18 cellular contexts compared by ENCODE assay signal in the genomic region with DNA sequence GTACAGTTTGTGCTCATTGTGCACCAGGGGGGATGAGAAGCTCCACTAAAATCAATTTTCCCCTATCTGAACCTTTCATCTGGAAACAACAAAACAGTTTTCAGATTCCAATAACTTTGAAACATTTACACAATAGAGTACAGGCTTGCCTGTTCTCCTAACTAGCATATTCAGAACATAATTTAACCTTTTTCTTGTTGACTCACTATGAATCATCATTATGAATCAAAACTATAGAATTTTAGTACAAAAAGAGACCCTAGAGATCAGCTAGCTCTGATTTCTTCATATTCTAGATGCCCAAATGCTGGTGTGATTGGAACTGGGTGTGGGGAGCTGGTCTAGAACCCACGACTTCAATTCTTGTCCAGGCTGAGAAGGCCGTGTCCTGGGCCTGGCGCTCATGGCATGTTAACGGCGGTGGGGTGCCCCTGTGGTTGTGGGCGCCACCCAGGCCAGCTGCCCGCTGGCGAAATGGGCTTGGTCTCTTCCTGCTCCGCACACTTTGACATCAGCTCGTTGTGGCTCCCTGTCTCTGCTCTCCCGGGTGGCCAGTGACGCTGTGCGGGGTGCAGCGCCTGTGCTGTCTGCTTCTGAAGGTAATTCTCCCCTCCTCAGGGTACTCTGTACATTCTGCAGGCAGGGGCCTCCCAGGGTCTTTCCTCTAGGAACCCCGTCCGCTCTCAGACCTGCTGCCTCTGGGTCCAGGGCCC. TPM values are rescaled to one million over a fixed set of nuclear protein-coding genes. Genes with fewer than 3 reads are reported as not detected.
DNase-seq lines count a peak whose midpoint lies in the region; ATAC-seq, FAIRE-seq and TF ChIP-seq lines count a peak whose summit lies in the region.
"Had no signal": no experiment of that assay in that cellular context is flagged by ENCODE, and none has a peak within 500 bp of the region (broad histone marks: within the 10 kb centered on the region; RNA-seq: fewer than 3 reads in every experiment).

No MANE protein-coding gene starts in this region.

- no TSS peak for BruUV-seq in mammary epithelial cell (replicated peaks; lab: Mats Ljungman, UMichigan)

- TF ChIP-seq CTCF in mammary epithelial cell (conservative IDR thresholded peaks at IDR 0.05 in 1 of 2, IDR thresholded peaks at IDR 0.05 in 1 of 2; ENCODE audit: extremely low read depth in 1 of 2, insufficient read depth in 1 of 2, low read depth in 1 of 2, low read length in 2 of 2) (no peak), keratinocyte (optimal IDR thresholded peaks at IDR 0.05 in 1 of 3, IDR thresholded peaks at IDR 0.05 in 1 of 3, conservative IDR thresholded peaks at IDR 0.05 in 1 of 3; ENCODE audit: extremely low read depth in 1 of 3, insufficient read depth in 2 of 3, low read length in 3 of 3) (no peak)

- CTCF ChIA-PET in mammary epithelial cell (lab: Charles Lee; ENCODE audit: low non-redundant PET), result no interaction called here

- FAIRE-seq in HTR-8/SVneo (lab: Jason Lieb, UNC) (no peak), keratinocyte (lab: Jason Lieb, UNC) (peak; percentile 69)
- FAIRE-seq: frontal cortex had no signal

- peaks cover under 1% of the 10 kb centered on the region for H3K9me3 ChIP-seq in mammary epithelial cell (replicated peaks; ENCODE audit: insufficient read depth, low read length)
- no peaks in the 10 kb centered on the region for H3K9me3 ChIP-seq in keratinocyte (ENCODE audit: control insufficient read depth, low read depth, low read length)
- H3K9me3 ChIP-seq: body of pancreas, uterus had no signal

- no peak overlapping the region for H3K27ac ChIP-seq in mammary epithelial cell (ENCODE audit: insufficient read depth, low read depth, low read length)
- H3K27ac ChIP-seq in keratinocyte (ENCODE audit: control insufficient read depth, insufficient read depth, low read length), result no peak overlapping the region
- H3K27ac ChIP-seq: body of pancreas, uterus had no signal

- H3K4me2 ChIP-seq in mammary epithelial cell (ENCODE audit: insufficient read depth, low read depth, low read length), result peak overlapping the region; percentile 18
- peak overlapping the region; percentile 65 for H3K4me2 ChIP-seq in keratinocyte (ENCODE audit: control insufficient read depth, extremely low read depth, insufficient read depth, low read depth, low read length)

- H3K27me3 ChIP-seq in mammary epithelial cell (ENCODE audit: insufficient read depth, low read length), result no peaks in the 10 kb centered on the region
- no peaks in the 10 kb centered on the region for H3K27me3 ChIP-seq in keratinocyte (ENCODE audit: control insufficient read depth, extremely low read depth, insufficient read depth, low read length)
- H3K27me3 ChIP-seq: body of pancreas, uterus had no signal

- H3K4me1 ChIP-seq in mammary epithelial cell (ENCODE audit: insufficient read depth, low read length), result peaks cover 24% of the 10 kb centered on the region
- peaks cover 22% of the 10 kb centered on the region for H3K4me1 ChIP-seq in keratinocyte (ENCODE audit: control insufficient read depth, extremely low read depth, insufficient read depth, low read length)
- H3K4me1 ChIP-seq: body of pancreas, uterus had no signal

- no peaks in the 10 kb centered on the region for H3K9me1 ChIP-seq in keratinocyte (ENCODE audit: control insufficient read depth, extremely low read depth, insufficient read depth, low read length)

- H3K9ac ChIP-seq in mammary epithelial cell (ENCODE audit: insufficient read depth, low read length) (no peak overlapping the region), keratinocyte (ENCODE audit: control insufficient read depth, extremely low read depth, insufficient read depth, low read length) (no peak overlapping the region)

- intact Hi-C loops in mammary epithelial cell (cut with micrococcal nuclease), result no loop called here

- peak; percentile 13 for DNase-seq in AG08395 (ENCODE audit: low spot score)
- DNase-seq in HTR-8/SVneo (ENCODE audit: insufficient read length, low spot score), result peak; percentile 14
- peak; percentile 52 for DNase-seq in mammary epithelial cell
- no peak for DNase-seq in keratinocyte (ENCODE audit: low read depth, low spot score)
- DNase-seq in NOMO-1 treated with dmso at 0.1 percent for 144 hours (lab: John Stamatoyannopoulos, UW; ENCODE audit: unreplicated experiment), result no peak
- DNase-seq: body of pancreas; Calu3; GDM1; H7; NCI-H146; NCI-H226; NK-92 treated with Interleukin-12 subunit alpha and Interleukin-12 subunit beta, amount 100 ng/mL, for 24 hours; SIG-M5; uterus had no signal

- WGBS in mammary epithelial cell (ENCODE audit: low coverage, missing lambda C conversion rate), result 94% methylated on average over 16 of the region's 16 CpGs

- H2AFZ ChIP-seq in mammary epithelial cell (ENCODE audit: low read depth, low read length), result no peak overlapping the region
- no peak overlapping the region for H2AFZ ChIP-seq in keratinocyte (ENCODE audit: control insufficient read depth, low read length)

- in situ Hi-C loops in mammary epithelial cell (cut with MboI; ENCODE audit: low sequenced_read_pairs in 2 of 2), result no loop called here

- no peak for ATAC-seq in GM19452 (IDR thresholded peaks at IDR 0.05; ENCODE audit: unreplicated experiment)
- no peak for ATAC-seq in GM21423 (IDR thresholded peaks at IDR 0.05; ENCODE audit: unreplicated experiment)
- ATAC-seq in GM18519 (IDR thresholded peaks at IDR 0.05; ENCODE audit: low FRiP score, unreplicated experiment), result no peak
- ATAC-seq: body of pancreas had no signal

- dilution Hi-C loops in mammary epithelial cell (cut with HindIII; ENCODE audit: low sequenced_read_pairs) (no loop called here), keratinocyte (cut with MboI; ENCODE audit: extremely low pct_ligation_motif_present, low sequenced_read_pairs) (no loop called here)

- H4K20me1 ChIP-seq in mammary epithelial cell (ENCODE audit: insufficient read depth, low read length) (no peaks in the 10 kb centered on the region), keratinocyte (ENCODE audit: control insufficient read depth, extremely low read depth, insufficient read depth, low read length) (no peaks in the 10 kb centered on the region)

- H3K79me2 ChIP-seq in mammary epithelial cell (ENCODE audit: insufficient read depth, low read length), result no peaks in the 10 kb centered on the region
- H3K79me2 ChIP-seq in keratinocyte (ENCODE audit: control insufficient read depth, insufficient read depth, low read length), result no peaks in the 10 kb centered on the region

- H3K36me3 ChIP-seq in mammary epithelial cell (ENCODE audit: insufficient read depth, low read length), result no peaks in the 10 kb centered on the region
- no peaks in the 10 kb centered on the region for H3K36me3 ChIP-seq in keratinocyte (ENCODE audit: control insufficient read depth in 2 of 2, extremely low read depth in 1 of 2, insufficient read depth in 2 of 2, low read length in 2 of 2)
- H3K36me3 ChIP-seq: uterus had no signal

- H3K4me3 ChIP-seq in mammary epithelial cell (replicated peaks in 1 of 3; ENCODE audit: insufficient read depth in 1 of 3, low read depth in 2 of 3, low read length in 3 of 3), result no peak overlapping the region
- H3K4me3 ChIP-seq in keratinocyte (ENCODE audit: control insufficient read depth in 2 of 3, extremely low read depth in 1 of 3, insufficient read depth in 2 of 3, low read depth in 1 of 3, low read length in 3 of 3), result no peak overlapping the region
- H3K4me3 ChIP-seq: body of pancreas, uterus had no signal

RNA-seq across cellular contexts. Expression of a gene that starts 29.9 kb away (rescaled TPM):
- 10 to 100 TPM; 12.5 to 15.8 TPM for total RNA-seq in mammary epithelial cell
- polyA plus RNA-seq in mammary epithelial cell, result 5.6 TPM
- 13.2 TPM for polyA minus RNA-seq in mammary epithelial cell
- 5.4 to 8.7 TPM (median 8.4 TPM) in 3 replicates for polyA plus RNA-seq in keratinocyte
- 2.9 TPM for polyA plus RNA-seq in keratinocyte (2011; ENCODE audit: low read depth)
- 2.7 and 3.0 TPM in 2 replicates for polyA plus RNA-seq in keratinocyte (2011; cell fraction: cytosol; rRNA removed)
- polyA plus RNA-seq in keratinocyte (2011; cell fraction: nucleus; rRNA removed), result 25.0 and 25.1 TPM in 2 replicates
- 3.9 and 4.2 TPM in 2 replicates for polyA plus RNA-seq in keratinocyte (2012; ENCODE audit: low replicate concordance)
- polyA minus RNA-seq in keratinocyte, result 5.0 to 20.1 TPM (median 13.8 TPM) in 3 replicates
- 3.8 TPM for polyA minus RNA-seq in keratinocyte (2011; cell fraction: cytosol; rRNA and poly(A)+ RNA removed)
- polyA minus RNA-seq in keratinocyte (2011; cell fraction: nucleus; rRNA and poly(A)+ RNA removed), result 12.9 and 26.3 TPM in 2 replicates

Comparison
In these comparisons a context has a peak if more than half of its experiments do, and no peak if none do; other contexts are left out.
1. DNase-seq: peak in AG08395 (single experiment), HTR-8/SVneo (single experiment) and mammary epithelial cell (single experiment); none in keratinocyte (single experiment) and NOMO-1 treated with dmso at 0.1 percent for 144 hours (single experiment).